8 cellular contexts compared by ENCODE assay signal in genomic region chr16:29807426-29808218, GRCh38. TPM values are rescaled to one million over a fixed set of nuclear protein-coding genes. Genes with fewer than 3 reads are reported as not detected.
A peak's percentile ranks its signal among the peaks of the same experiment; 100 is the strongest.
DNase-seq lines count a peak whose midpoint lies in the region; ATAC-seq and TF ChIP-seq lines count a peak whose summit lies in the region.

No MANE protein-coding gene starts in this region.

- peak overlapping the region; percentile 80 to 87 for H3K9ac ChIP-seq in colonic mucosa (ENCODE audit: low read depth in 2 of 2, low read length in 2 of 2)

- H3K9me3 ChIP-seq in colonic mucosa, result no peaks in the 10 kb centered on the region

- ATAC-seq in HG02642 (IDR thresholded peaks at IDR 0.05; ENCODE audit: poor library complexity, unreplicated experiment) (peak; percentile 28), HG02610 (IDR thresholded peaks at IDR 0.05; ENCODE audit: unreplicated experiment) (no peak)

- peak overlapping the region; percentile 80 for H3K27ac ChIP-seq in colonic mucosa

- H3K36me3 Mint-ChIP-seq in activated CD4-positive, alpha-beta T cell treated with anti-CD3 and anti-CD28 coated beads, Interleukin-2, amount 10 ng/mL, durations not matched to agents 24 days and 14 days (ENCODE audit: low read depth), result peaks cover 53% of the 10 kb centered on the region

- no peaks in the 10 kb centered on the region for H3K36me3 ChIP-seq in colonic mucosa

- intact Hi-C loops in activated CD4-positive, alpha-beta T cell treated with anti-CD3 and anti-CD28 coated beads, Interleukin-2, amount 10 ng/mL, durations not matched to agents 24 days and 14 days (cut with micrococcal nuclease), result loop anchor here (1.0 to 10.0 kb wide), 6 partner anchors 9 to 189 kb away; partner anchors contain the start of genes CDIPT, INO80E, KCTD13 and PAGR1
- intact Hi-C loops in colonic mucosa (cut with DNase I), result no loop called here

- DNase-seq in DMS 273 treated with DMSO at 0.1 percent for 48 hours (lab: John Stamatoyannopoulos, UW) (peak; percentile 77), NCI-H526 (lab: John Stamatoyannopoulos, UW) (peak; percentile 91), colonic mucosa (peak; percentile 95), left kidney (ENCODE audit: low read depth, low spot score) (peak; percentile 97)
- DNase-seq in activated CD4-positive, alpha-beta T cell treated with anti-CD3 and anti-CD28 coated beads, Interleukin-2, amount 10 ng/mL, durations not matched to agents 24 days and 14 days, result peak; percentile 96
- peak; percentile 77 to 81 for DNase-seq in stimulated activated CD4-positive, alpha-beta T cell treated with anti-CD3 and anti-CD28 coated beads, Interleukin-1b, Interleukin-23, amount 100 ng/mL, for 4 hours (ENCODE audit: low read depth in 2 of 2)

- no peaks in the 10 kb centered on the region for H3K9me3 Mint-ChIP-seq in activated CD4-positive, alpha-beta T cell treated with anti-CD3 and anti-CD28 coated beads, Interleukin-2, amount 10 ng/mL, durations not matched to agents 24 days and 14 days

- no peaks in the 10 kb centered on the region for H3K27me3 Mint-ChIP-seq in activated CD4-positive, alpha-beta T cell treated with anti-CD3 and anti-CD28 coated beads, Interleukin-2, amount 10 ng/mL, durations not matched to agents 24 days and 14 days

- TF ChIP-seq CTCF in colonic mucosa (IDR thresholded peaks at IDR 0.05), result peak; percentile 32

- peak overlapping the region; percentile 96 for H3K27ac Mint-ChIP-seq in activated CD4-positive, alpha-beta T cell treated with anti-CD3 and anti-CD28 coated beads, Interleukin-2, amount 10 ng/mL, durations not matched to agents 24 days and 14 days

- peaks cover 58% of the 10 kb centered on the region for H3K4me1 Mint-ChIP-seq in activated CD4-positive, alpha-beta T cell treated with anti-CD3 and anti-CD28 coated beads, Interleukin-2, amount 10 ng/mL, durations not matched to agents 24 days and 14 days

- no peaks in the 10 kb centered on the region for H3K27me3 ChIP-seq in colonic mucosa

- H3K4me3 ChIP-seq in colonic mucosa, result peak overlapping the region; percentile 48

- H3K4me3 Mint-ChIP-seq in activated CD4-positive, alpha-beta T cell treated with anti-CD3 and anti-CD28 coated beads, Interleukin-2, amount 10 ng/mL, durations not matched to agents 24 days and 14 days, result peak overlapping the region; percentile 89

- H3K4me1 ChIP-seq in colonic mucosa, result peaks cover 29% of the 10 kb centered on the region

RNA-seq across cellular contexts. Expression of gene MAZ, which starts 1.3 kb away (rescaled TPM):
- total RNA-seq in activated CD4-positive, alpha-beta T cell treated with anti-CD3 and anti-CD28 coated beads, Interleukin-2, amount 10 ng/mL, durations not matched to agents 24 days and 14 days, result 378 and 380 TPM in 2 replicates
- 100 to 1,000 TPM; 286 to 441 TPM for total RNA-seq in colonic mucosa

RNA-seq across cellular contexts. Expression of gene PRRT2, which starts 4.4 kb away (rescaled TPM):
- 1.6 and 1.7 TPM in 2 replicates for total RNA-seq in activated CD4-positive, alpha-beta T cell treated with anti-CD3 and anti-CD28 coated beads, Interleukin-2, amount 10 ng/mL, durations not matched to agents 24 days and 14 days
- total RNA-seq in colonic mucosa, result 1 to 10 TPM; 1.4 to 1.7 TPM

RNA-seq across cellular contexts. Expression of gene PAGR1, which starts 8.3 kb away (rescaled TPM):
- 25.8 and 27.0 TPM in 2 replicates for total RNA-seq in activated CD4-positive, alpha-beta T cell treated with anti-CD3 and anti-CD28 coated beads, Interleukin-2, amount 10 ng/mL, durations not matched to agents 24 days and 14 days
- total RNA-seq in colonic mucosa, result 10 to 100 TPM; 16.0 to 45.0 TPM

RNA-seq across cellular contexts. Expression of gene MVP, which starts 12.6 kb away (rescaled TPM):
- 116 and 122 TPM in 2 replicates for total RNA-seq in activated CD4-positive, alpha-beta T cell treated with anti-CD3 and anti-CD28 coated beads, Interleukin-2, amount 10 ng/mL, durations not matched to agents 24 days and 14 days
- 100 to 1,000 TPM; 427 to 450 TPM for total RNA-seq in colonic mucosa

RNA-seq across cellular contexts. Expression of gene KIF22, which starts 17.1 kb away (rescaled TPM):
- total RNA-seq in activated CD4-positive, alpha-beta T cell treated with anti-CD3 and anti-CD28 coated beads, Interleukin-2, amount 10 ng/mL, durations not matched to agents 24 days and 14 days, result 132 TPM in 2 replicates
- 100 to 1,000 TPM in 1 of 2 donors, 10 to 100 TPM in 1; 60.7 to 150 TPM for total RNA-seq in colonic mucosa
